10 cellular contexts compared by ENCODE assay signal in genomic region chr3:170189396-170190256, GRCh38. TPM values are rescaled to one million over a fixed set of nuclear protein-coding genes. Genes with fewer than 3 reads are reported as not detected.
DNase-seq lines count a peak whose midpoint lies in the region; ATAC-seq and TF ChIP-seq lines count a peak whose summit lies in the region.
"Had no signal": no experiment of that assay in that cellular context is flagged by ENCODE, and none has a peak within 500 bp of the region (broad histone marks: within the 10 kb centered on the region; RNA-seq: fewer than 3 reads in every experiment).

No MANE protein-coding gene starts in this region.

- no peaks in the 10 kb centered on the region for H4K20me1 ChIP-seq in SK-N-SH (ENCODE audit: insufficient read depth)

- TF ChIP-seq EP300 in SK-N-SH (IDR thresholded peaks at IDR 0.05; ENCODE audit: borderline replicate concordance in 1 of 2, low read depth in 1 of 2, low read length in 1 of 2): no peak

- DNase-seq in SK-N-SH (no peak), mucosa of descending colon (no peak), adrenal gland (no peak), NCI-H345 treated with DMSO at 0.1 percent for 48 hours (lab: John Stamatoyannopoulos, UW; ENCODE audit: unreplicated experiment) (no peak), NCI-H748 treated with DMSO at 0.1 percent for 48 hours (lab: John Stamatoyannopoulos, UW) (no peak), D341Med (ENCODE audit: low spot score) (no peak)
- DNase-seq: activated effector memory CD4-positive, alpha-beta T cell treated with Interleukin-2 at 50 U/mL for 16 hours; psoas muscle had no signal

- WGBS in SK-N-SH (ENCODE audit: low lambda C conversion rate): 89% methylated on average over 4 of the region's 4 CpGs
- WGBS in adrenal gland, 4 donors: 75 to 88% (median 79%) methylated on average over 4 of the region's 4 CpGs

- H3K4me3 ChIP-seq in SK-N-SH (ENCODE audit: low read depth in 2 of 2, low read length in 1 of 2) (peak overlapping the region in 1 of 2 experiments; percentile 22; a peak in 1 of 4 replicates), mucosa of descending colon (no peak overlapping the region), adrenal gland (no peak overlapping the region)
- H3K4me3 ChIP-seq: psoas muscle had no signal

- intact Hi-C loops in mucosa of descending colon (cut with DNase I, micrococcal nuclease): no loop called here
- intact Hi-C loops in adrenal gland (cut with DNase I): no loop called here

- H3K4me2 ChIP-seq in SK-N-SH: peak overlapping the region; percentile 47

- TF ChIP-seq CTCF in SK-N-SH (IDR thresholded peaks at IDR 0.05) (no peak), mucosa of descending colon (IDR thresholded peaks at IDR 0.05) (no peak), adrenal gland (IDR thresholded peaks at IDR 0.05) (no peak)

- H3K4me1 ChIP-seq in SK-N-SH (ENCODE audit: control insufficient read depth in 1 of 2, insufficient read depth in 2 of 2, low read depth in 1 of 2, low read length in 1 of 2): no peaks in the 10 kb centered on the region
- peaks cover 3% of the 10 kb centered on the region for H3K4me1 ChIP-seq in mucosa of descending colon (ENCODE audit: low read depth)
- no peaks in the 10 kb centered on the region for H3K4me1 ChIP-seq in adrenal gland (replicated peaks in 1 of 2)
- H3K4me1 ChIP-seq: psoas muscle had no signal

- H3K27ac ChIP-seq in SK-N-SH (ENCODE audit: low read depth in 2 of 2, low read length in 1 of 2) (no peak overlapping the region), adrenal gland (no peak overlapping the region)
- H3K27ac ChIP-seq: psoas muscle had no signal

- H3F3A ChIP-seq in SK-N-SH (replicated peaks; ENCODE audit: insufficient read depth): no peaks in the 10 kb centered on the region

- H3K9me3 ChIP-seq in SK-N-SH (no peaks in the 10 kb centered on the region), mucosa of descending colon (no peaks in the 10 kb centered on the region), adrenal gland (replicated peaks in 1 of 3) (no peaks in the 10 kb centered on the region)
- H3K9me3 ChIP-seq: psoas muscle had no signal

- H3K9me2 ChIP-seq in SK-N-SH: no peaks in the 10 kb centered on the region

- CTCF ChIA-PET in SK-N-SH (lab: Yijun Ruan, JAX): interaction anchor here (0.9 to 1.7 kb wide), 6 partner anchors 8 to 659 kb away, joined by 3 to 9 read pairs (median 4); partner anchors contain the start of gene PHC3

- H3K36me3 ChIP-seq in SK-N-SH (replicated peaks in 1 of 2; ENCODE audit: control insufficient read depth in 1 of 2, insufficient read depth in 2 of 2, low read length in 1 of 2): no peaks in the 10 kb centered on the region
- no peaks in the 10 kb centered on the region for H3K36me3 ChIP-seq in mucosa of descending colon (ENCODE audit: low read depth)
- no peaks in the 10 kb centered on the region for H3K36me3 ChIP-seq in adrenal gland (replicated peaks in 1 of 2)

- no peaks in the 10 kb centered on the region for H3K79me2 ChIP-seq in SK-N-SH (ENCODE audit: insufficient read depth)

- H2AFZ ChIP-seq in SK-N-SH (ENCODE audit: low read depth): peak overlapping the region; percentile 47; the same call in 1 of the 2 replicates

- TF ChIP-seq RAD21 in SK-N-SH (IDR thresholded peaks at IDR 0.05; ENCODE audit: low read length): no peak

- no peak for TF ChIP-seq POLR2A in adrenal gland (IDR thresholded peaks at IDR 0.05)

- ATAC-seq in GM18861 (IDR thresholded peaks at IDR 0.05; ENCODE audit: unreplicated experiment) (peak; percentile 24), HG02642 (IDR thresholded peaks at IDR 0.05; ENCODE audit: poor library complexity, unreplicated experiment) (peak; percentile 16), mucosa of descending colon (peak; percentile 15)

- POLR2A ChIA-PET in SK-N-SH (lab: Yijun Ruan, JAX): no interaction called here

- H3K27me3 ChIP-seq in SK-N-SH (ENCODE audit: insufficient read depth) (no peaks in the 10 kb centered on the region), adrenal gland (no peaks in the 10 kb centered on the region)

- H3K9ac ChIP-seq in SK-N-SH: no peak overlapping the region

TF ChIP-seq in SK-N-SH, 30 proteins besides CTCF, POLR2A, EP300 and RAD21 (continues in another document):
- no peak for TF ChIP-seq RFX5 (IDR thresholded peaks at IDR 0.05; ENCODE audit: low read length)
- TF ChIP-seq TCF12 (IDR thresholded peaks at IDR 0.05): no peak
- TF ChIP-seq REST (IDR thresholded peaks at IDR 0.05; ENCODE audit: low read depth, low read length): no peak
- no peak for TF ChIP-seq JUND (IDR thresholded peaks at IDR 0.05)
- TF ChIP-seq RXRA (IDR thresholded peaks at IDR 0.05; ENCODE audit: borderline replicate concordance, low read depth): no peak
- no peak for TF ChIP-seq TAF1 (IDR thresholded peaks at IDR 0.05; ENCODE audit: borderline replicate concordance, low read depth, low read length)
- no peak for TF ChIP-seq FOXM1 (IDR thresholded peaks at IDR 0.05; ENCODE audit: low read depth)
- TF ChIP-seq FOXJ3 (CRISPR knock-in tag; IDR thresholded peaks at IDR 0.05): no peak
- TF ChIP-seq POLR2AphosphoS5 (IDR thresholded peaks at IDR 0.05; ENCODE audit: low read depth, low read length): no peak
- no peak for TF ChIP-seq USF2 (IDR thresholded peaks at IDR 0.05; ENCODE audit: borderline replicate concordance, low read depth, low read length)
- no peak for TF ChIP-seq USF1 (IDR thresholded peaks at IDR 0.05; ENCODE audit: borderline replicate concordance, low read depth)
- TF ChIP-seq YY1 (IDR thresholded peaks at IDR 0.05; ENCODE audit: low read depth): no peak
- no peak for TF ChIP-seq MXI1 (IDR thresholded peaks at IDR 0.05; ENCODE audit: low read depth, low read length)

RNA-seq across cellular contexts. Expression of gene PHC3, which starts 8.1 kb away (rescaled TPM):
- 9.2 and 12.5 TPM in 2 replicates for polyA plus RNA-seq in SK-N-SH (2012; rRNA removed)
- polyA plus RNA-seq in SK-N-SH (2012; cell fraction: cytosol; rRNA removed): 7.1 and 7.8 TPM in 2 replicates
- 18.3 and 26.6 TPM in 2 replicates for polyA plus RNA-seq in SK-N-SH (2012; cell fraction: nucleus; rRNA removed)
- total RNA-seq in mucosa of descending colon: 10 to 100 TPM; 54.2 to 96.7 (median 58.0) TPM
- 100 to 1,000 TPM in 1 of 8 donors, 10 to 100 TPM in 7; 31.7 to 112 (median 59.1) TPM for total RNA-seq in adrenal gland
- polyA plus RNA-seq in adrenal gland: 10 to 100 TPM in 2 of 3 donors, 1 to 10 TPM in 1; 4.4 to 32.0 (median 15.8) TPM

RNA-seq across cellular contexts. Expression of gene PRKCI, which starts 32.6 kb away (rescaled TPM):
- polyA plus RNA-seq in SK-N-SH (2012; rRNA removed): 10.1 and 16.0 TPM in 2 replicates
- 16.2 and 18.4 TPM in 2 replicates for polyA plus RNA-seq in SK-N-SH (2012; cell fraction: cytosol; rRNA removed)
- 10.2 and 18.1 TPM in 2 replicates for polyA plus RNA-seq in SK-N-SH (2012; cell fraction: nucleus; rRNA removed)
- 10 to 100 TPM; 38.0 to 39.9 (median 39.8) TPM for total RNA-seq in mucosa of descending colon
- total RNA-seq in adrenal gland: 10 to 100 TPM in 7 of 8 donors, 1 to 10 TPM in 1; 6.2 to 29.2 (median 15.4) TPM
- 10 to 100 TPM in 1 of 3 donors, 1 to 10 TPM in 2; 4.8 to 10.9 (median 5.8) TPM for polyA plus RNA-seq in adrenal gland
